Comparison of ENCODE assay signal across 15 cellular contexts in the genomic region with DNA sequence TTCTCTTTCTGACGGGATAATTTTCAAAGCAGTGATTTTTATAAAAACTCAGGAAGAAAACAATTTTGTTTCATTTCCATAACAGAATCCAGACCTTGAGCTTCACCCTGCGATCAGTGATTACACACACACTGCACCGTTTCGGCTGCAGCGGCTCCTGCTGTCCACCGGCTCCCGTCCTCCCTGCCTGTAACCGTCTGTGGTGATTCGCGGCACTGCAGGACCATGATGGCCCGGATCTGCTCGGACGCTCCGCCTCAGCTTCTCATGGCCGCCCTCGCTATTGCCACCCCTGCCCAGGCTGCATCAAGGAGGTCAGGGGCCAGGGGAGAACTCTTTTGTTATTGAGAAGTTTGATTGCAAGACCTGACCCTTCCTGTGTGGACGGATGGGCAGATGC.
"Had no signal": no experiment of that assay in that cellular context is flagged by ENCODE, and none has a peak within 500 bp of the region (broad histone marks: within the 10 kb centered on the region; RNA-seq: fewer than 3 reads in every experiment).

No MANE protein-coding gene starts in this region.

- H3K4me3 ChIP-seq: coronary artery, lung, spleen, thyroid gland had no signal

- H3K9me3 ChIP-seq: spleen, thyroid gland had no signal

- H3K4me1 ChIP-seq: spleen, thyroid gland had no signal

- H3K27me3 ChIP-seq: spleen, thyroid gland had no signal

- FAIRE-seq: keratinocyte had no signal

- DNase-seq: activated CD4-positive, alpha-beta T cell treated with anti-CD3 and anti-CD28 coated beads, Interleukin-2, amount 10 ng/mL, durations not matched to agents 7 days and 5 days; activated CD8-positive, alpha-beta memory T cell treated with anti-CD3 and anti-CD28 coated beads, Interleukin-2, amount 50 U/mL, for 4 hours; activated naive CD4-positive, alpha-beta T cell treated with anti-CD3 and anti-CD28 coated beads for 36 hours; activated T-cell treated with anti-CD3 and anti-CD28 coated beads, Interleukin-2, amount 50 U/mL, for 4 hours; occipital lobe; retina; spleen; stimulated activated CD4-positive, alpha-beta T cell treated with anti-CD3 and anti-CD28 coated beads, Interleukin-4, amount 100 ng/mL, for 4 hours; stimulated activated naive B cell treated with anti-CD40 and anti-IgM and Interleukin-4, amounts not matched to agents 10 μg/mL and 1 μg/mL and 100 μg/mL, for 72 hours; thyroid gland had no signal

- H3K27ac ChIP-seq: coronary artery, spleen, thyroid gland had no signal

- ATAC-seq: activated CD4-positive, CD25-positive, alpha-beta regulatory T cell treated with anti-CD3 and anti-CD28 coated beads, Interleukin-2, amount 50 U/mL, for 24 hours; activated T-cell treated with anti-CD3 and anti-CD28 coated beads, Interleukin-2, amount 50 U/mL, for 4 hours; left lobe of liver; stimulated activated naive B cell treated with anti-CD40 and anti-IgM and Interleukin-4, amounts not matched to agents 10 μg/mL and 1 μg/mL and 100 μg/mL, for 72 hours had no signal
